Comparison of ENCODE assay signal across 8 cellular contexts in the genomic region with DNA sequence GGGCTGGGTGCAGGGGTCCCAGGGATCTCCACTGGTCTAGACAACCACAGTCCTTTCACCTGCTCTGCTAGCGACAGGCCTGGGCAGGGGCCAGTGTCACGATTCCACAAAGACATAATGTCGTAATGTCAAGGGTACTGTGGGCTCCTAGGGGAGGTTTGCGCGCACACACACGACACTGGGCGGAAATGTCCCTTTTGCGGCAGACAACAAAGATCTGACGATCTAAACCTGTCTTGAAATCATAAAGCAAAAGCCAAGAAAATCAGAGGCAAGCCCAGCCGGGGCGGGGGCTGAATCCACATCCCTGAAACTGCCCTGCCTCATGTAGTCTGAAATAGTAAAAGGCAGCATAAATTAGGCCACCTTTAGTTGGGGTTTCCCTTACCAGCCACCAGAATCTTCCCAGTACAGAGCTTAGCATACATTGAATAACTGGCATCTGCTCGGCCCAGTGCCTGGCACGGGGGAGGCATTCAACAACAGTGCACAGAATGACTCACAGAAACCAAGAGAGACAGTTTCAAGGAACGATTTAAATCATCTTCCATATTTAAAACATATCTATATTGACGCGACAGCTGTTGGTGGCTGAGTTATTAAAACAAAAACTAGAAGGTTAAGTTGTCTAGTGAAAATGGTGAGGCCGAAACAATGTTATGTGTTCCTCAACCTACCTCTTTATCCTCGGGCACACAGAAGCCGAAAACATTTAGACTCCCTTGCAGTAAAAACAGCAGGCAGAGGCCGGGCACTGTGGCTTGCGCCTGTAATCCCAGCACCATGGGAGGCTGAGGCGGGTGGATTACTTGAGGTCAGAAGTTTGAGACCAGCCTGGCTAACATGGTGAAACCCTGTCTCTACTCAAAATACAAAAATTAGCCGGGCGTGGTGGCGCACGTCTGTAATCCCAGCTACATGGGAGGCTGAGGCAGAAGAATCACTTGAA.
A peak's percentile ranks its signal among the peaks of the same experiment; 100 is the strongest.
DNase-seq lines count a peak whose midpoint lies in the region; ATAC-seq and TF ChIP-seq lines count a peak whose summit lies in the region.

No MANE protein-coding gene starts in this region.

- CTCF ChIA-PET in MCF 10A (lab: Yijun Ruan, JAX) = interaction anchor here (0.5 to 7.9 kb wide), 6 partner anchors 15 to 418 kb away, joined by 3 to 92 read pairs (median 4); no protein-coding TSS in a partner anchor

- H3K27ac ChIP-seq in breast epithelium (no peak overlapping the region), endodermal cell (ENCODE audit: low read depth, low read length) (no peak overlapping the region), upper lobe of right lung (no peak overlapping the region)

- DNase-seq in MCF 10A (ENCODE audit: unreplicated experiment) = peak; percentile 51
- no peak for DNase-seq in breast epithelium (ENCODE audit: low spot score in 2 of 2)
- no peak for DNase-seq in endodermal cell
- DNase-seq in superior temporal gyrus (ENCODE audit: extremely low spot score) = peak; percentile 67
- no peak for DNase-seq in mesenteric fat pad (ENCODE audit: low spot score)
- DNase-seq in upper lobe of right lung = no peak
- no peak for DNase-seq in activated CD4-positive, alpha-beta T cell treated with anti-CD3 and anti-CD28 coated beads, Interleukin-2, amount 50 U/mL, for 1 hour

- POLR2A ChIA-PET in MCF 10A (lab: Yijun Ruan, JAX) = interaction anchor here (0.6 kb wide), 1 partner anchor 1343 kb away, joined by 3 read pairs; no protein-coding TSS in a partner anchor

- no peaks in the 10 kb centered on the region for H3K36me3 ChIP-seq in breast epithelium
- H3K36me3 ChIP-seq in endodermal cell (ENCODE audit: control insufficient read depth, insufficient read depth, low read length) = peaks cover 78% of the 10 kb centered on the region
- H3K36me3 ChIP-seq in upper lobe of right lung = peaks cover 16% of the 10 kb centered on the region

- no peaks in the 10 kb centered on the region for H3K4me1 ChIP-seq in breast epithelium
- no peaks in the 10 kb centered on the region for H3K4me1 ChIP-seq in endodermal cell (ENCODE audit: control insufficient read depth, insufficient read depth, low read length)
- H3K4me1 ChIP-seq in upper lobe of right lung = no peaks in the 10 kb centered on the region

- H3K27ac Mint-ChIP-seq in MCF 10A (ENCODE audit: low read depth, unreplicated experiment) (no peak overlapping the region), endodermal cell (peak overlapping the region; percentile 38)

- H3K9me3 Mint-ChIP-seq in MCF 10A (ENCODE audit: unreplicated experiment) = no peaks in the 10 kb centered on the region
- H3K9me3 Mint-ChIP-seq in endodermal cell = no peaks in the 10 kb centered on the region

- H3K9me3 ChIP-seq in breast epithelium (no peaks in the 10 kb centered on the region), endodermal cell (ENCODE audit: control insufficient read depth, low read length) (no peaks in the 10 kb centered on the region), upper lobe of right lung (no peaks in the 10 kb centered on the region)

- no peak overlapping the region for H3K4me3 ChIP-seq in breast epithelium
- H3K4me3 ChIP-seq in endodermal cell (ENCODE audit: low read length) = no peak overlapping the region
- no peak overlapping the region for H3K4me3 ChIP-seq in upper lobe of right lung

- H3K4me3 Mint-ChIP-seq in MCF 10A (ENCODE audit: unreplicated experiment) (no peak overlapping the region), endodermal cell (no peak overlapping the region)

- H3K36me3 Mint-ChIP-seq in MCF 10A (ENCODE audit: insufficient read depth, unreplicated experiment) (peaks cover 14% of the 10 kb centered on the region), endodermal cell (ENCODE audit: low read depth) (peaks cover 59% of the 10 kb centered on the region)

- no peak overlapping the region for H3K9ac ChIP-seq in endodermal cell (ENCODE audit: extremely low read depth, low read length, poor library complexity, severe bottlenecking)

- TF ChIP-seq CTCF in MCF 10A (IDR thresholded peaks at IDR 0.05; ENCODE audit: unreplicated experiment) (no peak), breast epithelium (IDR thresholded peaks at IDR 0.05) (no peak), endodermal cell (conservative IDR thresholded peaks at IDR 0.05) (no peak), upper lobe of right lung (IDR thresholded peaks at IDR 0.05) (no peak)

- intact Hi-C loops in MCF 10A (cut with micrococcal nuclease) = no loop called here
- intact Hi-C loops in breast epithelium (cut with DNase I; ENCODE audit: low total_unique reads) = no loop called here
- intact Hi-C loops in upper lobe of right lung (cut with DNase I) = no loop called here

- BruUV-seq in MCF 10A (replicated peaks; lab: Mats Ljungman, UMichigan) = no TSS peak

- H3K27me3 Mint-ChIP-seq in MCF 10A (ENCODE audit: insufficient read depth, unreplicated experiment) (no peaks in the 10 kb centered on the region), endodermal cell (ENCODE audit: insufficient read depth) (no peaks in the 10 kb centered on the region)

- TF ChIP-seq POLR2A in breast epithelium (IDR thresholded peaks at IDR 0.05) = no peak

- ATAC-seq in HG03432 (IDR thresholded peaks at IDR 0.05; ENCODE audit: unreplicated experiment) = peak; percentile 97
- no peak for ATAC-seq in upper lobe of right lung

- 83 to 84% methylated on average over 15 to 24 of the region's 26 CpGs for WGBS in endodermal cell (ENCODE audit: insufficient coverage in 1 of 2, insufficient read length in 1 of 2), 2 experiments

- peaks cover 25% of the 10 kb centered on the region for H3K4me1 Mint-ChIP-seq in MCF 10A (ENCODE audit: insufficient read depth, unreplicated experiment)
- H3K4me1 Mint-ChIP-seq in endodermal cell = peaks cover 3% of the 10 kb centered on the region

- H3K27me3 ChIP-seq in breast epithelium (no peaks in the 10 kb centered on the region), endodermal cell (ENCODE audit: control insufficient read depth, insufficient read depth, low read length, poor library complexity, severe bottlenecking) (no peaks in the 10 kb centered on the region), upper lobe of right lung (no peaks in the 10 kb centered on the region)

Comparison
In these comparisons a context has a peak if more than half of its experiments do, and no peak if none do; other contexts are left out.
1. DNase-seq: peak in MCF 10A (single experiment) and superior temporal gyrus (single experiment); none in breast epithelium (0 of 2), endodermal cell (single experiment), mesenteric fat pad (single experiment), upper lobe of right lung (single experiment) and activated CD4-positive, alpha-beta T cell treated with anti-CD3 and anti-CD28 coated beads, Interleukin-2, amount 50 U/mL, for 1 hour (single experiment).